21 cellular contexts compared by ENCODE assay signal in genomic region chr19:39867133-39867532, GRCh38.
"Had no signal": no experiment of that assay in that cellular context is flagged by ENCODE, and none has a peak within 500 bp of the region (broad histone marks: within the 10 kb centered on the region; RNA-seq: fewer than 3 reads in every experiment).

No MANE protein-coding gene starts in this region.

- H3K9me3 ChIP-seq: colonic mucosa, esophagus squamous epithelium, mucosa of descending colon, prostate gland, right lobe of liver, spleen, testis, tibial nerve, upper lobe of right lung, vagina had no signal

- H3K27ac ChIP-seq: colonic mucosa, esophagus squamous epithelium, parathyroid adenoma, prostate gland, right lobe of liver, spleen, testis, tibial nerve, upper lobe of right lung, vagina had no signal

- H3K4me1 ChIP-seq: colonic mucosa, esophagus squamous epithelium, parathyroid adenoma, prostate gland, right lobe of liver, spleen, testis, tibial nerve, upper lobe of right lung, vagina had no signal

- H3K4me3 ChIP-seq: colonic mucosa, esophagus squamous epithelium, mucosa of descending colon, prostate gland, right lobe of liver, spleen, testis, tibial nerve, upper lobe of right lung, vagina had no signal

- H3K36me3 ChIP-seq: colonic mucosa, esophagus squamous epithelium, prostate gland, right lobe of liver, tibial nerve, upper lobe of right lung, vagina had no signal

- DNase-seq: colonic mucosa; dermis blood vessel endothelial cell; esophagus squamous epithelium; foreskin fibroblast; head of caudate nucleus; hippocampal formation; left ventricle myocardium superior; mucosa of descending colon; retina; right lobe of liver; spleen; stimulated activated CD4-positive, alpha-beta T cell treated with anti-CD3 and anti-CD28 coated beads, Interleukin-15, amount 100 ng/mL, for 24 hours; stimulated activated CD4-positive, alpha-beta T cell treated with anti-CD3 and anti-CD28 coated beads, Interleukin-1b, Interleukin-23, amount 100 ng/mL, for 48 hours; stimulated activated CD4-positive, alpha-beta T cell treated with anti-CD3 and anti-CD28 coated beads, Interleukin-4, amount 100 ng/mL, for 24 hours; stimulated activated naive CD8-positive, alpha-beta T cell treated with anti-CD3 and anti-CD28 coated beads, Interleukin-15, amount 100 ng/mL, for 72 hours; testis; upper lobe of right lung had no signal

- H3K9ac ChIP-seq: parathyroid adenoma had no signal

- H3K27me3 ChIP-seq: colonic mucosa, esophagus squamous epithelium, right lobe of liver, spleen, testis, tibial nerve, upper lobe of right lung, vagina had no signal
